Comparison of ENCODE assay signal across 7 cellular contexts in the genomic region with DNA sequence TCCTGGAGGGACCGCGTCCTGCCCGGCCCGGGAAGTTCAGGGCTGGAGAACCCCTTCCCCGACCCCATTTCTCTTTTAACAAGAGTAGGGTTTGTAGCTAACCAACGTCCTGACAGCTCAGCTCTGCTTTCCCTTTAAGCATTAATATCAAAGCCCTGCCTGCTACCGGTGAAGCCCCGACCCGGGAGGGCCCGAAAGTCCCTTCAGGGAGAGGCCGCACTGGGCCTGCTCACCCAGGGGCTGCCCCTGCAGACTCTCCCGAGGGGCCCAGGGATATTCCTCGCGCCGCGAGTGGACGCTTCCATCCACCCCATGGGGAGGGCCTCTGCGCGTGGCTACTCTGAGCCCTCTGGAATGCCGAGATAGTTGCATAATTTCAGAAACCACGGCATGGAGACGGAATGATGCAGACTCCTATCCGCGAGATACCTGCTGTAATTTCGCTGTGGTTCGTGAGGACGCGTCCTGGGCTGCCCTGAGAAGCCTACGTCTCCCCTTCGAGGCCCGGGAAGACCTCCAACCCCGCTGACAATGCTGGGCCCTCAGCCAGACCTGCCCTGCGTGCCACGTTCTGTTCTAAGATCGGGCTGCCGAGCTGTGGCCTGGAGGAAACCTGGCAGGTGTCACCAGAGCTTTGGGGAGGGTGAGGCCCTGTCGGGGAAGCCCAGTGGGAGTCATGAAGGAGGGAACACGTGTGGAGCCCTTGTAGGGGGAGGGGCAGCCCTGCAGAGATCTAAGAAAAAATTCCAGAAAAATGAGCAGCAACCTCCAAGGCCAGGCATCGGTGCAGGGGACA. TPM values are rescaled to one million over a fixed set of nuclear protein-coding genes. Genes with fewer than 3 reads are reported as not detected.
DNase-seq lines count a peak whose midpoint lies in the region; ATAC-seq, FAIRE-seq and TF ChIP-seq lines count a peak whose summit lies in the region.

No MANE protein-coding gene starts in this region.

- peak; percentile 7 for ATAC-seq in GM18517 (IDR thresholded peaks at IDR 0.05; ENCODE audit: unreplicated experiment)
- ATAC-seq in HG02981 (IDR thresholded peaks at IDR 0.05; ENCODE audit: unreplicated experiment): peak; percentile 3
- ATAC-seq in HepG2: peak; percentile 12

- peaks cover 25% of the 10 kb centered on the region for H4K20me1 ChIP-seq in HepG2 (ENCODE audit: insufficient read depth, low read length)

- TF ChIP-seq EP300 in HepG2 (IDR thresholded peaks at IDR 0.05; ENCODE audit: low read depth in 2 of 2, low read length in 2 of 2) (0 out of 4 replicates have a peak, but pooled peaks of 1 of the 2 experiments have one; percentile 30), HepG2 (CRISPR knock-in tag; IDR thresholded peaks at IDR 0.05; ENCODE audit: borderline replicate concordance) (no peak)

- TSS peak; percentile 53 for BruUV-seq in HepG2 (replicated peaks; lab: Mats Ljungman, UMichigan)

- no peaks in the 10 kb centered on the region for H3K27me3 ChIP-seq in HepG2 (ENCODE audit: control insufficient read depth in 1 of 2, insufficient read depth in 2 of 2, low read length in 2 of 2)

- peak in 1 of 2 experiments; percentile 45; a peak in 2 of 4 replicates for TF ChIP-seq POLR2A in HepG2 (IDR thresholded peaks at IDR 0.05; ENCODE audit: insufficient read depth in 1 of 2, low read depth in 2 of 2, low read length in 2 of 2)

- peak overlapping the region; percentile 81 for H3K9ac ChIP-seq in HepG2 (ENCODE audit: insufficient read depth, low read depth, low read length)

- in situ Hi-C loops in HepG2 (cut with HindIII; ENCODE audit: extremely low pct_ligation_motif_present, low pct_unique_long_range_greater_than_20kb): loop anchor here (5.0 kb wide), 1 partner anchor 92 kb away; no protein-coding TSS in a partner anchor

- DNase-seq in SW480 (ENCODE audit: low spot score): peak; percentile 34
- peak in 3 of 61 donors; percentile 27 to 47 (median 44) for DNase-seq in caudate nucleus (lab: John Stamatoyannopoulos, UW)
- DNase-seq in HepG2 (ENCODE audit: low spot score): peak; percentile 40
- DNase-seq in stimulated activated CD4-positive, alpha-beta T cell treated with anti-CD3 and anti-CD28 coated beads, TNF-alpha, amount 100 ng/mL, for 48 hours (ENCODE audit: low read depth in 3 of 3): peak; percentile 19 to 44 (median 29)
- no peak for DNase-seq in kidney glomerular epithelial cell (lab: John Stamatoyannopoulos, UW)

- 7% methylated on average over 8 of the region's 39 CpGs for WGBS in HepG2 (ENCODE audit: low lambda C conversion rate)

- FAIRE-seq in HepG2 (lab: Jason Lieb, UNC): no peak

- H3K27ac ChIP-seq in caudate nucleus (ENCODE audit: low read depth, low read length): peak overlapping the region; percentile 94
- H3K27ac ChIP-seq in HepG2 (ENCODE audit: extremely low read length, insufficient read depth, low read length): peak overlapping the region; percentile 84

- TF ChIP-seq RAD21 in HepG2 (CRISPR knock-in tag; IDR thresholded peaks at IDR 0.05): no peak

- H2AFZ ChIP-seq in HepG2 (ENCODE audit: low read length): no peak overlapping the region

- H3K4me3 ChIP-seq in HepG2 (replicated peaks in 1 of 3; ENCODE audit: insufficient read depth in 1 of 3, low read depth in 2 of 3, low read length in 3 of 3): peak overlapping the region; percentile 68 to 78 (median 76)

- TF ChIP-seq CTCF in HepG2 (CRISPR knock-in tag; IDR thresholded peaks at IDR 0.05): no peak

- H3K36me3 ChIP-seq in HepG2 (replicated peaks in 1 of 2; ENCODE audit: control insufficient read depth in 1 of 2, insufficient read depth in 2 of 2, low read length in 2 of 2): peaks cover 2% of the 10 kb centered on the region in 2 experiments; a peak in 2 of 5 replicates

- peaks cover 16% of the 10 kb centered on the region; the same call in 1 of the 2 replicates for H3K9me3 ChIP-seq in HepG2 (ENCODE audit: low read length)

- CTCF ChIA-PET in HepG2 (lab: Yijun Ruan, JAX; ENCODE audit: low intra/inter-chr PET ratio, low total read pairs): no interaction called here

- H3K4me1 ChIP-seq in HepG2 (ENCODE audit: insufficient read depth, low read length): peaks cover 62% of the 10 kb centered on the region

- H3K79me2 ChIP-seq in HepG2 (ENCODE audit: insufficient read depth, low read length): peaks cover 48% of the 10 kb centered on the region

- H3K4me2 ChIP-seq in HepG2 (ENCODE audit: low read depth, low read length): peak overlapping the region; percentile 79

- intact Hi-C loops in HepG2 (cut with micrococcal nuclease; ENCODE audit: unreplicated experiment): loop anchor here (2.0 kb wide), 1 partner anchor 77 kb away; a partner anchor contains a TSS

- POLR2A ChIA-PET in HepG2 (lab: Yijun Ruan, JAX): interaction anchor here (0.7 to 4.1 kb wide), 7 partner anchors 11 to 96 kb away, joined by 3 to 43 read pairs (median 11); a partner anchor contains a TSS

TF ChIP-seq in HepG2, 621 proteins besides CTCF, POLR2A, EP300 and RAD21 (continues in another document):
- TF ChIP-seq NFYB (CRISPR knock-in tag; IDR thresholded peaks at IDR 0.05): no peak
- TF ChIP-seq, protein P1, sequence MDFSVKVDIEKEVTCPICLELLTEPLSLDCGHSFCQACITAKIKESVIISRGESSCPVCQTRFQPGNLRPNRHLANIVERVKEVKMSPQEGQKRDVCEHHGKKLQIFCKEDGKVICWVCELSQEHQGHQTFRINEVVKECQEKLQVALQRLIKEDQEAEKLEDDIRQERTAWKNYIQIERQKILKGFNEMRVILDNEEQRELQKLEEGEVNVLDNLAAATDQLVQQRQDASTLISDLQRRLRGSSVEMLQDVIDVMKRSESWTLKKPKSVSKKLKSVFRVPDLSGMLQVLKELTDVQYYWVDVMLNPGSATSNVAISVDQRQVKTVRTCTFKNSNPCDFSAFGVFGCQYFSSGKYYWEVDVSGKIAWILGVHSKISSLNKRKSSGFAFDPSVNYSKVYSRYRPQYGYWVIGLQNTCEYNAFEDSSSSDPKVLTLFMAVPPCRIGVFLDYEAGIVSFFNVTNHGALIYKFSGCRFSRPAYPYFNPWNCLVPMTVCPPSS (IDR thresholded peaks at IDR 0.05): no peak
- no peak for TF ChIP-seq ZNF703 (CRISPR knock-in tag; IDR thresholded peaks at IDR 0.05; ENCODE audit: borderline replicate concordance)
- TF ChIP-seq NCOA2 (CRISPR knock-in tag; IDR thresholded peaks at IDR 0.05): no peak

RNA-seq across cellular contexts. Expression of a gene that starts 1.0 kb away (rescaled TPM):
- 106 and 112 TPM in 2 replicates for total RNA-seq in HepG2 (2016; rRNA removed; fragmentation: Illumina TruSeq; extraction: Trizol)
- 119 TPM in 2 replicates for total RNA-seq in HepG2 (2016; cell fraction: cytosol; rRNA removed; fragmentation: Illumina TruSeq; extraction: Trizol; ENCODE audit: low read depth)
- total RNA-seq in HepG2 (2016; cell fraction: insoluble cytoplasmic fraction; rRNA removed; fragmentation: Illumina TruSeq; extraction: Trizol): 83.8 and 121 TPM in 2 replicates
- total RNA-seq in HepG2 (2016; cell fraction: membrane; rRNA removed; fragmentation: Illumina TruSeq; extraction: Trizol): 133 and 173 TPM in 2 replicates
- total RNA-seq in HepG2 (2016; cell fraction: nucleus; rRNA removed; fragmentation: Illumina TruSeq; extraction: Trizol): 51.5 and 60.9 TPM in 2 replicates
- polyA plus RNA-seq in HepG2 (2011; rRNA removed): 78.5 and 123 TPM in 2 replicates
- 87.2 and 182 TPM in 2 replicates for polyA plus RNA-seq in HepG2 (2011; cell fraction: cytosol; rRNA removed)
- 489 and 636 TPM in 2 replicates for polyA plus RNA-seq in HepG2 (2011; cell fraction: nucleus; rRNA removed)
- 69.0 and 92.6 TPM in 2 replicates for polyA plus RNA-seq in HepG2 (2012)
- 49.5 and 64.7 TPM in 2 replicates for polyA plus RNA-seq in HepG2 (2016; cell fraction: cytosol; fragmentation: Illumina TruSeq; extraction: Trizol; ENCODE audit: low read depth)
- 101 and 112 TPM in 2 replicates for polyA plus RNA-seq in HepG2 (2016; cell fraction: insoluble cytoplasmic fraction; fragmentation: Illumina TruSeq; extraction: Trizol; ENCODE audit: low read depth)
- 103 and 116 TPM in 2 replicates for polyA plus RNA-seq in HepG2 (2016; cell fraction: membrane; fragmentation: Illumina TruSeq; extraction: Trizol; ENCODE audit: low read depth)
- 152 and 155 TPM in 2 replicates for polyA plus RNA-seq in HepG2 (2016; cell fraction: nucleus; fragmentation: Illumina TruSeq; extraction: Trizol; ENCODE audit: insufficient read depth, low read depth)
- polyA minus RNA-seq in HepG2 (2011; rRNA and poly(A)+ RNA removed; ENCODE audit: low replicate concordance): 136 and 350 TPM in 2 replicates
- 85.1 and 100 TPM in 2 replicates for polyA minus RNA-seq in HepG2 (2011; cell fraction: cytosol; rRNA and poly(A)+ RNA removed)
- polyA minus RNA-seq in HepG2 (2011; cell fraction: nucleus; rRNA and poly(A)+ RNA removed): 47.7 and 48.4 TPM in 2 replicates

RNA-seq across cellular contexts. Expression of a gene that starts 39.8 kb away (rescaled TPM):
- total RNA-seq in HepG2 (2016; rRNA removed; fragmentation: Illumina TruSeq; extraction: Trizol): 52.0 and 65.2 TPM in 2 replicates
- total RNA-seq in HepG2 (2016; cell fraction: cytosol; rRNA removed; fragmentation: Illumina TruSeq; extraction: Trizol; ENCODE audit: low read depth): 10.0 and 10.5 TPM in 2 replicates
- total RNA-seq in HepG2 (2016; cell fraction: insoluble cytoplasmic fraction; rRNA removed; fragmentation: Illumina TruSeq; extraction: Trizol): 55.0 and 59.4 TPM in 2 replicates
- total RNA-seq in HepG2 (2016; cell fraction: membrane; rRNA removed; fragmentation: Illumina TruSeq; extraction: Trizol): 23.7 and 24.2 TPM in 2 replicates
- total RNA-seq in HepG2 (2016; cell fraction: nucleus; rRNA removed; fragmentation: Illumina TruSeq; extraction: Trizol): 30.2 and 31.7 TPM in 2 replicates
- 57.1 and 60.7 TPM in 2 replicates for polyA plus RNA-seq in HepG2 (2011; rRNA removed)
- 48.5 and 73.3 TPM in 2 replicates for polyA plus RNA-seq in HepG2 (2011; cell fraction: cytosol; rRNA removed)
- 171 and 221 TPM in 2 replicates for polyA plus RNA-seq in HepG2 (2011; cell fraction: nucleus; rRNA removed)
- polyA plus RNA-seq in HepG2 (2012): 28.9 and 30.8 TPM in 2 replicates
- polyA plus RNA-seq in HepG2 (2016; cell fraction: cytosol; fragmentation: Illumina TruSeq; extraction: Trizol; ENCODE audit: low read depth): 5.9 and 6.3 TPM in 2 replicates
- 60.8 and 67.1 TPM in 2 replicates for polyA plus RNA-seq in HepG2 (2016; cell fraction: insoluble cytoplasmic fraction; fragmentation: Illumina TruSeq; extraction: Trizol; ENCODE audit: low read depth)
- 15.8 and 16.9 TPM in 2 replicates for polyA plus RNA-seq in HepG2 (2016; cell fraction: membrane; fragmentation: Illumina TruSeq; extraction: Trizol; ENCODE audit: low read depth)
- polyA plus RNA-seq in HepG2 (2016; cell fraction: nucleus; fragmentation: Illumina TruSeq; extraction: Trizol; ENCODE audit: insufficient read depth, low read depth): 69.6 and 72.4 TPM in 2 replicates
- polyA minus RNA-seq in HepG2 (2011; rRNA and poly(A)+ RNA removed; ENCODE audit: low replicate concordance): 56.6 and 139 TPM in 2 replicates
- 41.7 and 45.7 TPM in 2 replicates for polyA minus RNA-seq in HepG2 (2011; cell fraction: cytosol; rRNA and poly(A)+ RNA removed)
- polyA minus RNA-seq in HepG2 (2011; cell fraction: nucleus; rRNA and poly(A)+ RNA removed): 40.9 and 44.3 TPM in 2 replicates
